ENCODE assay signal across 21 cellular contexts in the genomic region with DNA sequence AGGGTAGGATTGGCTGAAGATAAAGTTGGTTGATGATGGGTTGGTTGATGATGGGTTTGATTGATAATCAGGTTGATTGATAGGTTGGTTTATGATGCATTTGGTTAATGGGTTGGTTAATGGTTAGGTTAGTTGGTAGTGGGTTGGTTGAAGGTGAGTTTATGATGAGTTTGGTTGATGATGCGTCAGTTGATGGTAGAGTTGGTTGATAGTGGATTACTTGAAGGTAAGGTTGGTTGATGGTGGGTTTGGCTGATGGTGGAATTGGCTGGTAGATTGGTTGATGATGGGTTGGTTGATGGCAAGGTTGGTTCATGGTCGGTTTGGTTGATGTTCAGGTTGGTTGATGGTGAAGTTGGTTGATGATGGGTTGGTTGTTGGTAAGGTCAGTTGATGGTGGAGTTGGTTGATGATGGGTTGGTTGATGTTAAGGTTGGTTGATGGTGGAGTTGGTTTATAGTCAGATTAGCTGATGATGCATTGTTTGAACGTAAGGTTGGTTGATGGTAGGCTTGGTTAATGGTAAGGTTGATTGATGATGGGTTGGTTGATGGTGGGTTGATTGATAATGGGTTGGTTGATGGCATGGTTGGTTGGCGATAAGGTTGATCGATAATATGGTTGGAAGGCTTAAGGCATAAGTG.
DNase-seq lines count a peak whose midpoint lies in the region; ATAC-seq and TF ChIP-seq lines count a peak whose summit lies in the region.
"Had no signal": no experiment of that assay in that cellular context is flagged by ENCODE, and none has a peak within 500 bp of the region (broad histone marks: within the 10 kb centered on the region; RNA-seq: fewer than 3 reads in every experiment).

No MANE protein-coding gene starts in this region.

- ATAC-seq in heart right ventricle (no peak), left lung (no peak), HG02852 (IDR thresholded peaks at IDR 0.05; ENCODE audit: unreplicated experiment) (no peak)

- DNase-seq in cardiac septum (ENCODE audit: low spot score) (peak; percentile 31), heart right ventricle (no peak), islet precursor cell (peak; percentile 12), left lung (no peak), ascending aorta (ENCODE audit: low spot score in 2 of 2) (no peak)
- peak; percentile 20 for DNase-seq in activated CD8-positive, alpha-beta memory T cell treated with anti-CD3 and anti-CD28 coated beads, Interleukin-2, amount 50 U/mL, for 48 hours
- DNase-seq: CD4-positive, CD25-positive, alpha-beta regulatory T cell; DMS153; DND-41; GM23248; HFFc6; Karpas-422; NCI-H1092; NCI-H1417 treated with DMSO at 0.1 percent for 48 hours; NCI-H1694 treated with DMSO at 0.1 percent for 48 hours; NCI-H2081; NCI-H2227 treated with DMSO at 0.1 percent for 48 hours; SIG-M5 had no signal

- H3K4me1 ChIP-seq in heart right ventricle (peaks cover 0 to 26% (median 18%) of the 10 kb centered on the region in 9 donors), left lung (peaks cover 0 to 7% of the 10 kb centered on the region in 2 donors), ascending aorta (no peaks in the 10 kb centered on the region)

- no peaks in the 10 kb centered on the region for H3K27me3 ChIP-seq in heart right ventricle
- H3K27me3 ChIP-seq in left lung, result no peaks in the 10 kb centered on the region
- no peaks in the 10 kb centered on the region for H3K27me3 ChIP-seq in ascending aorta
- H3K27me3 ChIP-seq: BLaER1 had no signal

- no peaks in the 10 kb centered on the region for H3K36me3 ChIP-seq in heart right ventricle
- H3K36me3 ChIP-seq in left lung, result no peaks in the 10 kb centered on the region
- H3K36me3 ChIP-seq in ascending aorta, result no peaks in the 10 kb centered on the region

- H3K4me3 ChIP-seq in heart right ventricle (no peak overlapping the region), left lung (no peak overlapping the region), ascending aorta (no peak overlapping the region)
- H3K4me3 ChIP-seq: BLaER1, GM23248, SK-N-MC had no signal

- TF ChIP-seq CTCF in heart right ventricle (IDR thresholded peaks at IDR 0.05) (no peak), left lung (IDR thresholded peaks at IDR 0.05) (no peak), ascending aorta (IDR thresholded peaks at IDR 0.05) (no peak)

- intact Hi-C loops in cardiac septum (cut with DNase I), result loop anchor here (10.0 kb wide), 1 partner anchor 725 kb away; the partner anchor contains the start of gene MMP17
- intact Hi-C loops in heart right ventricle (cut with DNase I), result loop anchor here in 6 of 10 donors (10.0 kb wide), 5 partner anchors 175 to 905 kb away; partner anchors contain the start of gene SFSWAP (in 1 of the 6)
- intact Hi-C loops in left lung (cut with DNase I), result no loop called here
- intact Hi-C loops in ascending aorta (cut with DNase I), result no loop called here

- H3K9me3 ChIP-seq in heart right ventricle (no peaks in the 10 kb centered on the region), left lung (no peaks in the 10 kb centered on the region), ascending aorta (no peaks in the 10 kb centered on the region)

- WGBS in heart right ventricle, 2 donors, result 92 to 98% methylated on average over 5 of the region's 5 CpGs

- H3K27ac ChIP-seq in heart right ventricle (no peak overlapping the region), left lung (no peak overlapping the region), ascending aorta (no peak overlapping the region)
- H3K27ac ChIP-seq: BLaER1, GM23248, SK-N-MC had no signal

Comparison
In these comparisons a context has a peak if more than half of its experiments do, and no peak if none do; other contexts are left out.
1. DNase-seq: peak in cardiac septum (single experiment), activated CD8-positive, alpha-beta memory T cell treated with anti-CD3 and anti-CD28 coated beads, Interleukin-2, amount 50 U/mL, for 48 hours (single experiment) and islet precursor cell (single experiment); none in heart right ventricle (0 of 2), left lung (0 of 2) and ascending aorta (0 of 2).
2. intact Hi-C loops: an anchor here in cardiac septum (10.0 kb wide) and heart right ventricle (10.0 kb wide); none called in left lung and ascending aorta.